ENCODE assay signal across 8 cellular contexts in genomic region chr6:157323924-157324276, GRCh38. TPM values are rescaled to one million over a fixed set of nuclear protein-coding genes. Genes with fewer than 3 reads are reported as not detected.
A peak's percentile ranks its signal among the peaks of the same experiment; 100 is the strongest.
DNase-seq lines count a peak whose midpoint lies in the region; ATAC-seq and TF ChIP-seq lines count a peak whose summit lies in the region.

No MANE protein-coding gene starts in this region.

- no peak for TF ChIP-seq CTCF in activated B cell treated with CpG ODN at 0.5 μM for 24 hours (IDR thresholded peaks at IDR 0.05)

- peak; percentile 43 for DNase-seq in activated B cell treated with CpG ODN at 0.5 μM for 24 hours
- peak; percentile 10 to 35 for DNase-seq in memory B cell (ENCODE audit: low spot score in 2 of 2)
- DNase-seq in stimulated activated CD8-positive, alpha-beta memory T cell treated with anti-CD3 and anti-CD28 coated beads, Interleukin-7, amount 100 ng/mL, for 4 hours (ENCODE audit: low read depth in 2 of 2) = peak; percentile 12 to 27
- no peak for DNase-seq in NCI-H2196 treated with DMSO at 0.1 percent for 48 hours (lab: John Stamatoyannopoulos, UW; ENCODE audit: unreplicated experiment)
- no peak for DNase-seq in SHP77 treated with DMSO at 0.1 percent for 48 hours (lab: John Stamatoyannopoulos, UW)

- H3K4me1 ChIP-seq in ectodermal cell (ENCODE audit: control insufficient read depth, insufficient read depth, low read length) = no peaks in the 10 kb centered on the region

- no peaks in the 10 kb centered on the region for H3K9me3 Mint-ChIP-seq in activated B cell treated with CpG ODN at 0.5 μM for 24 hours
- no peaks in the 10 kb centered on the region for H3K9me3 Mint-ChIP-seq in memory B cell

- peaks cover 18% of the 10 kb centered on the region for H3K27me3 ChIP-seq in ectodermal cell (ENCODE audit: control insufficient read depth, insufficient read depth, low read length, poor library complexity, severe bottlenecking)

- H3K9me3 ChIP-seq in ectodermal cell (ENCODE audit: control insufficient read depth, low read length) = no peaks in the 10 kb centered on the region

- peaks cover 1% of the 10 kb centered on the region for H3K36me3 ChIP-seq in ectodermal cell (ENCODE audit: control insufficient read depth, insufficient read depth, low read length)

- H3K27ac ChIP-seq in ectodermal cell (ENCODE audit: insufficient read depth, low read depth, low read length, poor library complexity, severe bottlenecking) = peak overlapping the region; percentile 74

- 1 to 2% methylated on average over 21 of the region's 21 CpGs for WGBS in ectodermal cell, 2 experiments

- intact Hi-C loops in activated B cell treated with CpG ODN at 0.5 μM for 24 hours (cut with micrococcal nuclease) = loop anchor here (1.0 to 2.0 kb wide), 6 partner anchors 56 to 343 kb away; no protein-coding TSS in a partner anchor

- H3K27me3 Mint-ChIP-seq in activated B cell treated with CpG ODN at 0.5 μM for 24 hours (peaks cover 16% of the 10 kb centered on the region), memory B cell (peaks cover 5% of the 10 kb centered on the region)

- CTCF ChIA-PET in activated B cell treated with CpG ODN at 0.5 μM for 24 hours (lab: Charles Lee) = interaction anchor here (0.7 to 3.4 kb wide), 9 partner anchors 9 to 1034 kb away, joined by 3 to 17 read pairs (median 3); no protein-coding TSS in a partner anchor

- peak overlapping the region; percentile 96 for H3K4me3 Mint-ChIP-seq in activated B cell treated with CpG ODN at 0.5 μM for 24 hours
- H3K4me3 Mint-ChIP-seq in memory B cell = peak overlapping the region; percentile 95

- H3K36me3 Mint-ChIP-seq in activated B cell treated with CpG ODN at 0.5 μM for 24 hours (ENCODE audit: low read depth) = peaks cover 24% of the 10 kb centered on the region
- peaks cover 3% of the 10 kb centered on the region for H3K36me3 Mint-ChIP-seq in memory B cell

- POLR2A ChIA-PET in activated B cell treated with CpG ODN at 0.5 μM for 24 hours (lab: Charles Lee) = interaction anchor here (0.6 to 3.8 kb wide), 21 partner anchors 9 to 521 kb away, joined by 3 to 29 read pairs (median 7); partner anchors contain the start of gene ZDHHC14

- H3K4me1 Mint-ChIP-seq in activated B cell treated with CpG ODN at 0.5 μM for 24 hours = peaks cover 19% of the 10 kb centered on the region
- H3K4me1 Mint-ChIP-seq in memory B cell = peaks cover 12% of the 10 kb centered on the region

- peak overlapping the region; percentile 96 for H3K4me3 ChIP-seq in ectodermal cell (ENCODE audit: insufficient read depth, low read depth, low read length)

- H3K27ac Mint-ChIP-seq in activated B cell treated with CpG ODN at 0.5 μM for 24 hours = peak overlapping the region; percentile 92
- H3K27ac Mint-ChIP-seq in memory B cell = peak overlapping the region; percentile 84

- ATAC-seq in GM18867 (IDR thresholded peaks at IDR 0.05; ENCODE audit: unreplicated experiment) (peak; percentile 22), HG03139 (IDR thresholded peaks at IDR 0.05; ENCODE audit: unreplicated experiment) (peak; percentile 27), activated B cell treated with CpG ODN at 0.5 μM for 24 hours (ENCODE audit: low read depth) (peak; percentile 1), memory B cell (ENCODE audit: low read depth) (peak; percentile 10)

RNA-seq across cellular contexts. Expression of gene TMEM242, which starts 0.6 kb away (rescaled TPM):
- total RNA-seq in activated B cell treated with CpG ODN at 0.5 μM for 24 hours = 16.1 and 17.6 TPM in 2 replicates
- polyA plus RNA-seq in ectodermal cell (2013, experiment 1 of 4) = 10.2 TPM
- polyA plus RNA-seq in ectodermal cell (2013, experiment 2 of 4) = 13.2 TPM
- polyA plus RNA-seq in ectodermal cell (2013, experiment 3 of 4) = 8.9 TPM
- polyA plus RNA-seq in ectodermal cell (2013, experiment 4 of 4) = 10.7 TPM

RNA-seq across cellular contexts. Expression of gene ZDHHC14, which starts 57.1 kb away (rescaled TPM):
- 20.5 and 25.3 TPM in 2 replicates for total RNA-seq in activated B cell treated with CpG ODN at 0.5 μM for 24 hours
- polyA plus RNA-seq in ectodermal cell (2013, experiment 1 of 4) = 17.7 TPM
- polyA plus RNA-seq in ectodermal cell (2013, experiment 2 of 4) = 19.8 TPM
- 9.4 TPM for polyA plus RNA-seq in ectodermal cell (2013, experiment 3 of 4)
- 13.1 TPM for polyA plus RNA-seq in ectodermal cell (2013, experiment 4 of 4)

Comparison
In these comparisons a context has a peak if more than half of its experiments do, and no peak if none do; other contexts are left out.
1. DNase-seq: peak in activated B cell treated with CpG ODN at 0.5 μM for 24 hours (single experiment), memory B cell (2 of 2) and stimulated activated CD8-positive, alpha-beta memory T cell treated with anti-CD3 and anti-CD28 coated beads, Interleukin-7, amount 100 ng/mL, for 4 hours (2 of 2); none in NCI-H2196 treated with DMSO at 0.1 percent for 48 hours (single experiment) and SHP77 treated with DMSO at 0.1 percent for 48 hours (single experiment).
2. Peak in every context shown above with its lines, with median percentiles within 50 percentile points of each other: ATAC-seq.